Comparison of ENCODE assay signal across 8 cellular contexts in the genomic region with DNA sequence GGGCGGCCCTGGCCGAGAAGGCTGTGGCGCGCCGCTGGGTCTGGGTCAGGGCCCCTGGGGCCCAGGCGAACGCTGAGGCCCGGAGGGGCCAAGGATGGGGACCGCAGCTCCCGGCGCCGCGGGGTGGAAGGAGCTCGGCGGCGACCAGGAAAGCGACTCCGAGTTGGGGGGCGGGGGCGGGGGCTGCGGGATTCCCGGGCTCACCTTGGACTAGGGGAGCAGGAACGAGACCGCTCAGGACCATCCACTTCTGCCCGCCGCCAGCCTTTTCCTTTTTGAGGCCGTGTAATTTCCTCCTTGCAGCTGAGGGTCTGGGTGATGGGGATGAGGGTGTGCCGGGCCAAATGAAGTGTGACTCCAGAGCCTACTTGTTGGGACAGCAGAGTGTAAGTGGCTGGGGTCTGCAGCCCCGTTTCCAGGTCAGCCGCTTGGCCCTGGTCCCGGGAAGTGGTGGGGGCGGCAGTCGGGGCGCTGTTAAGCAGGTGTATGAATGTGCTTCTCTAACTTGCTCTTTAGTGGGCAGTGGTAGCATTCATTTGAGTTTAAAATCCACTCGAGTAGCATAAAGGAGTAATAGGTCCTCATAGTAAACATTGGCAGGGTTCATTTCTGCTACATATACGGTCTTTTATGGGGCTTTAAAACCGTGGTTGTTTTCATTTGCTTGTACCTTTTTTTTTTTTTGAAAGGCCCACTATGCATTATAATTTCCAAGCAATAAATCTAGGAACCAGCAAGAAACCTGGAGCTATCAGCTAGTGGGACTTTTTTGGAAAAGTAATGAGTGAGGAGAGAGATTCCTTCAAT. TPM values are rescaled to one million over a fixed set of nuclear protein-coding genes. Genes with fewer than 3 reads are reported as not detected.
DNase-seq lines count a peak whose midpoint lies in the region; ATAC-seq and TF ChIP-seq lines count a peak whose summit lies in the region.

No MANE protein-coding gene starts in this region.

- peak overlapping the region; percentile 97 for H3K27ac Mint-ChIP-seq in activated naive CD8-positive, alpha-beta T cell treated with anti-CD3 and anti-CD28 coated beads, Interleukin-2, amount 10 ng/mL, durations not matched to agents 7 days and 5 days

- H3K27me3 Mint-ChIP-seq in activated naive CD8-positive, alpha-beta T cell treated with anti-CD3 and anti-CD28 coated beads, Interleukin-2, amount 10 ng/mL, durations not matched to agents 7 days and 5 days: no peaks in the 10 kb centered on the region

- POLR2A ChIA-PET in activated naive CD8-positive, alpha-beta T cell treated with anti-CD3 and anti-CD28 coated beads, Interleukin-2, amount 10 ng/mL, durations not matched to agents 7 days and 5 days (lab: Charles Lee): interaction anchor here (0.6 to 5.0 kb wide), 12 partner anchors 8 to 728 kb away, joined by 3 to 38 read pairs (median 4); a partner anchor contains a TSS

- peak overlapping the region; percentile 100 for H3K4me3 Mint-ChIP-seq in activated naive CD8-positive, alpha-beta T cell treated with anti-CD3 and anti-CD28 coated beads, Interleukin-2, amount 10 ng/mL, durations not matched to agents 7 days and 5 days

- peak; percentile 13 for DNase-seq in A172 (ENCODE audit: low spot score)
- DNase-seq in GM13976 (ENCODE audit: low spot score): peak; percentile 75
- peak; percentile 69 for DNase-seq in OCI-M1 (lab: John Stamatoyannopoulos, UW)
- peak; percentile 58 for DNase-seq in activated naive CD8-positive, alpha-beta T cell treated with anti-CD3 and anti-CD28 coated beads, Interleukin-2, amount 10 ng/mL, durations not matched to agents 7 days and 5 days
- peak; percentile 29 for DNase-seq in left cardiac atrium
- peak in 8 of 10 donors; percentile 25 to 89 (median 40) for DNase-seq in posterior cingulate gyrus
- no peak for DNase-seq in HPDE6-E6E7 (ENCODE audit: extremely low spot score)

- in situ Hi-C loops in GM13976 (cut with MboI; ENCODE audit: low sequenced_read_pairs, unreplicated experiment): no loop called here

- ATAC-seq in HG02938 (IDR thresholded peaks at IDR 0.05; ENCODE audit: unreplicated experiment) (peak; percentile 26), left cardiac atrium (peak; percentile 1 to 28)
- ATAC-seq in activated naive CD8-positive, alpha-beta T cell treated with anti-CD3 and anti-CD28 coated beads, Interleukin-2, amount 10 ng/mL, durations not matched to agents 7 days and 5 days (ENCODE audit: low read depth): peak; percentile 53

- H3K9me3 Mint-ChIP-seq in activated naive CD8-positive, alpha-beta T cell treated with anti-CD3 and anti-CD28 coated beads, Interleukin-2, amount 10 ng/mL, durations not matched to agents 7 days and 5 days: no peaks in the 10 kb centered on the region

- peak; percentile 46 for TF ChIP-seq CTCF in GM13976 (IDR thresholded peaks at IDR 0.05; ENCODE audit: borderline replicate concordance, control extremely low read depth, extremely low read depth, insufficient read depth, missing control alignments)

- H3K4me1 Mint-ChIP-seq in activated naive CD8-positive, alpha-beta T cell treated with anti-CD3 and anti-CD28 coated beads, Interleukin-2, amount 10 ng/mL, durations not matched to agents 7 days and 5 days: peaks cover 32% of the 10 kb centered on the region

- intact Hi-C loops in left cardiac atrium (cut with DNase I): loop anchor here (5.0 kb wide), 3 partner anchors 64 to 159 kb away; a partner anchor contains a TSS
- intact Hi-C loops in posterior cingulate gyrus (cut with DNase I): loop anchor here (2.0 to 10.0 kb wide), 4 partner anchors 27 to 159 kb away; a partner anchor contains a TSS

- H3K36me3 Mint-ChIP-seq in activated naive CD8-positive, alpha-beta T cell treated with anti-CD3 and anti-CD28 coated beads, Interleukin-2, amount 10 ng/mL, durations not matched to agents 7 days and 5 days: peaks cover 8% of the 10 kb centered on the region

RNA-seq across cellular contexts. Expression of a gene that starts 0.7 kb away (rescaled TPM):
- 9.3 and 15.2 TPM in 2 replicates for total RNA-seq in A172 (2014; rRNA removed; shearing (Covaris generic))
- total RNA-seq in activated naive CD8-positive, alpha-beta T cell treated with anti-CD3 and anti-CD28 coated beads, Interleukin-2, amount 10 ng/mL, durations not matched to agents 7 days and 5 days: 10 to 100 TPM; 38.6 to 41.5 TPM
- 10 to 100 TPM; 13.3 to 15.1 TPM for total RNA-seq in left cardiac atrium

RNA-seq across cellular contexts. Expression of a gene that starts 27.1 kb away (rescaled TPM):
- total RNA-seq in A172 (2014; rRNA removed; shearing (Covaris generic)): 6.2 TPM in 2 replicates
- total RNA-seq in activated naive CD8-positive, alpha-beta T cell treated with anti-CD3 and anti-CD28 coated beads, Interleukin-2, amount 10 ng/mL, durations not matched to agents 7 days and 5 days: 1 to 10 TPM; 7.5 to 8.1 TPM
- 10 to 100 TPM in 1 of 2 donors, 1 to 10 TPM in 1; 8.1 to 12.1 TPM for total RNA-seq in left cardiac atrium

RNA-seq across cellular contexts. Expression of a gene that starts 27.4 kb away (rescaled TPM):
- 13.0 and 19.5 TPM in 2 replicates for total RNA-seq in A172 (2014; rRNA removed; shearing (Covaris generic))
- total RNA-seq in activated naive CD8-positive, alpha-beta T cell treated with anti-CD3 and anti-CD28 coated beads, Interleukin-2, amount 10 ng/mL, durations not matched to agents 7 days and 5 days: 10 to 100 TPM; 13.9 to 14.4 TPM
- 10 to 100 TPM; 19.0 to 24.2 TPM for total RNA-seq in left cardiac atrium
